16 cellular contexts compared by ENCODE assay signal in the genomic region with DNA sequence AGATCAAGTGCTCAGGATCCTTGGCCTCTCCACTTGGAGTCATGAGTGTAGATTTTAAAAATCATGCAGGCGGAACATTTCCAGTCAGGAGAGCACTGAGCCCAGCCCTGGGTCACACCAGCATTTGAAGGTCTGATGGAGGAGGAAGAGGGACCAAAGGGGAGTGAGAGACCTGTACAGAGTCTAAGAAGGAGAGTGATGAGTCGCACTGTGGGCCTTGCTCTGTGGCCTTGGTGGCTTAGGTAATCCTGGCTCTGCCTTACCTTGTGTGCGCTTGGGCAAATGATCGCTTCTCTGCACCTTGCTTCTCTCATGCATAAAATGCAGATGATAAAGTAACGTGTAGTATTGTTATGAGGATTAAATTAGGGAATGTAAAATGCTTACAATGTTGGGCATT.
DNase-seq lines count a peak whose midpoint lies in the region; ATAC-seq and TF ChIP-seq lines count a peak whose summit lies in the region.
"Had no signal": no experiment of that assay in that cellular context is flagged by ENCODE, and none has a peak within 500 bp of the region (broad histone marks: within the 10 kb centered on the region; RNA-seq: fewer than 3 reads in every experiment).

No MANE protein-coding gene starts in this region.

- H3K4me1 Mint-ChIP-seq in natural killer cell (peaks cover 8 to 24% of the 10 kb centered on the region in 2 donors), glutamatergic neuron (ENCODE audit: low read depth, unreplicated experiment) (peaks cover 46% of the 10 kb centered on the region)
- peaks cover 18 to 21% of the 10 kb centered on the region in 2 donors for H3K4me1 Mint-ChIP-seq in natural killer cell treated with Interleukin-12 subunit alpha and Interleukin-12 subunit beta and Interleukin-15 and Interleukin-18, amount 100 ng/mL, for 72 hours (ENCODE audit: low read depth in 2 of 2)
- peaks cover 11% of the 10 kb centered on the region for H3K4me1 Mint-ChIP-seq in activated CD8-positive, alpha-beta T cell treated with anti-CD3 and anti-CD28 coated beads for 36 hours (ENCODE audit: low read depth)

- POLR2A ChIA-PET in activated CD8-positive, alpha-beta T cell treated with anti-CD3 and anti-CD28 coated beads for 36 hours (lab: Charles Lee) = no interaction called here

- CTCF ChIA-PET in activated CD8-positive, alpha-beta T cell treated with anti-CD3 and anti-CD28 coated beads for 36 hours (lab: Charles Lee) = no interaction called here

- no peaks in the 10 kb centered on the region for H3K36me3 Mint-ChIP-seq in natural killer cell
- H3K36me3 Mint-ChIP-seq in natural killer cell treated with Interleukin-12 subunit alpha and Interleukin-12 subunit beta and Interleukin-15 and Interleukin-18, amount 100 ng/mL, for 72 hours = no peaks in the 10 kb centered on the region
- H3K36me3 Mint-ChIP-seq in activated CD8-positive, alpha-beta T cell treated with anti-CD3 and anti-CD28 coated beads for 36 hours (ENCODE audit: low read depth) = peaks cover 3% of the 10 kb centered on the region
- H3K36me3 Mint-ChIP-seq in glutamatergic neuron (ENCODE audit: unreplicated experiment) = no peaks in the 10 kb centered on the region

- DNase-seq in natural killer cell (no peak), glutamatergic neuron (no peak), LoVo (ENCODE audit: low spot score) (no peak), GM20000 (ENCODE audit: low spot score) (no peak), NCI-H446 treated with DMSO at 0.1 percent for 48 hours (lab: John Stamatoyannopoulos, UW) (no peak)
- DNase-seq in natural killer cell treated with Interleukin-12 subunit alpha and Interleukin-12 subunit beta and Interleukin-15 and Interleukin-18, amount 100 ng/mL, for 72 hours (ENCODE audit: low spot score) = no peak
- peak; percentile 16 for DNase-seq in activated CD8-positive, alpha-beta T cell treated with anti-CD3 and anti-CD28 coated beads for 36 hours
- DNase-seq: BE2C, DMS53, GDM1, MV-4-11, NCI-H2081, NCI-H526, Peyer's patch, SJCRH30 had no signal

- no peak for TF ChIP-seq CTCF in natural killer cell (IDR thresholded peaks at IDR 0.05)
- TF ChIP-seq CTCF in activated CD8-positive, alpha-beta T cell treated with anti-CD3 and anti-CD28 coated beads for 36 hours (IDR thresholded peaks at IDR 0.05) = no peak
- TF ChIP-seq CTCF in glutamatergic neuron (IDR thresholded peaks at IDR 0.05; ENCODE audit: partially characterized antibody, unreplicated experiment) = no peak
- TF ChIP-seq CTCF in GM20000 (IDR thresholded peaks at IDR 0.05; ENCODE audit: extremely low read depth, missing control alignments) = no peak

- H3K4me3 Mint-ChIP-seq in natural killer cell (peak overlapping the region; percentile 32), glutamatergic neuron (ENCODE audit: unreplicated experiment) (no peak overlapping the region)
- no peak overlapping the region for H3K4me3 Mint-ChIP-seq in natural killer cell treated with Interleukin-12 subunit alpha and Interleukin-12 subunit beta and Interleukin-15 and Interleukin-18, amount 100 ng/mL, for 72 hours
- no peak overlapping the region for H3K4me3 Mint-ChIP-seq in activated CD8-positive, alpha-beta T cell treated with anti-CD3 and anti-CD28 coated beads for 36 hours

- H3K27ac Mint-ChIP-seq in natural killer cell = no peak overlapping the region
- H3K27ac Mint-ChIP-seq in natural killer cell treated with Interleukin-12 subunit alpha and Interleukin-12 subunit beta and Interleukin-15 and Interleukin-18, amount 100 ng/mL, for 72 hours = no peak overlapping the region
- H3K27ac Mint-ChIP-seq in activated CD8-positive, alpha-beta T cell treated with anti-CD3 and anti-CD28 coated beads for 36 hours = no peak overlapping the region
- H3K27ac Mint-ChIP-seq in glutamatergic neuron (ENCODE audit: unreplicated experiment) = peak overlapping the region; percentile 94
- H3K27ac Mint-ChIP-seq: IgD-negative memory B cell had no signal

- intact Hi-C loops in natural killer cell (cut with micrococcal nuclease) = no loop called here
- intact Hi-C loops in activated CD8-positive, alpha-beta T cell treated with anti-CD3 and anti-CD28 coated beads for 36 hours (cut with micrococcal nuclease) = no loop called here

- ATAC-seq in natural killer cell = no peak
- ATAC-seq in natural killer cell treated with Interleukin-12 subunit alpha and Interleukin-12 subunit beta and Interleukin-15 and Interleukin-18, amount 100 ng/mL, for 72 hours = no peak
- peak; percentile 44 for ATAC-seq in activated CD8-positive, alpha-beta T cell treated with anti-CD3 and anti-CD28 coated beads for 36 hours

- no peaks in the 10 kb centered on the region for H3K27me3 Mint-ChIP-seq in natural killer cell (ENCODE audit: low read depth in 2 of 2)
- H3K27me3 Mint-ChIP-seq in natural killer cell treated with Interleukin-12 subunit alpha and Interleukin-12 subunit beta and Interleukin-15 and Interleukin-18, amount 100 ng/mL, for 72 hours = no peaks in the 10 kb centered on the region
- no peaks in the 10 kb centered on the region for H3K27me3 Mint-ChIP-seq in activated CD8-positive, alpha-beta T cell treated with anti-CD3 and anti-CD28 coated beads for 36 hours
- peaks cover 9% of the 10 kb centered on the region for H3K27me3 Mint-ChIP-seq in glutamatergic neuron (ENCODE audit: unreplicated experiment)
- H3K27me3 Mint-ChIP-seq: IgD-negative memory B cell had no signal

- peaks cover 0 to 4% of the 10 kb centered on the region in 2 donors for H3K9me3 Mint-ChIP-seq in natural killer cell
- H3K9me3 Mint-ChIP-seq in natural killer cell treated with Interleukin-12 subunit alpha and Interleukin-12 subunit beta and Interleukin-15 and Interleukin-18, amount 100 ng/mL, for 72 hours = peaks cover 4% of the 10 kb centered on the region
- no peaks in the 10 kb centered on the region for H3K9me3 Mint-ChIP-seq in activated CD8-positive, alpha-beta T cell treated with anti-CD3 and anti-CD28 coated beads for 36 hours
- H3K9me3 Mint-ChIP-seq in glutamatergic neuron (ENCODE audit: unreplicated experiment) = peaks cover 10% of the 10 kb centered on the region
